ENCODE assay signal across 10 cellular contexts in the genomic region with DNA sequence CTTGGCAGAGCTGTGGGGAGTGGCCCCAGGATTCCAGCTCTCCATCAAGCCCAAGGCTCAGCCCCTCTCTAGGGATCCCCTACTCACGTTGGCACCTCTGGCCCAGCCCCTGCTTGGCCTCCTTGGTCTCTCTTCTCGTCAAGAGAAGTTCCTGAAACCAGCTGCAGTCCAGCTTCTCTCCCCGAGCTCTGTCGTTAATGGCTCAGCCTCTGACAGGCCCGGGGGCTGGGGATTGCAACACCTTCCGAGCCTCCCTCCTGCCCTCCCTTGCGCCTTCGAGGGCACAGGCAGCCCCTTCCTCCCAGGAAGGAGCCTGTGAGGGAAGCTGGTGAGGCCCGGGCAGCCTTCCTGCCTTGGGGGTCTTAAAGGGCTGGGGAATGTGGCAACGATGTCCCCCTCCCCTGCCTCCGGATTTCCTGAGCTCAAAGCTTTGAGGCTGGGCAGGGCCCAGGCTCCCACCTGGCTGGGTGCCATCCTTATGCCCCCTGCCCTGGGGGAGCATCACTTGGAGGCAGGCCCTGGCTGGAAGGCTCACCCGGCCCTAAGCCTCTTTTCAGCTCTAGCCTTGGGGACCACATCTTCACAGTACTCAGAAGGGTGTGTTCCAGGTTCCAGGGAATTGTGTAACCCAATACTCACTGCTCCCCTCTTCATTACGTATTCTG. TPM values are rescaled to one million over a fixed set of nuclear protein-coding genes. Genes with fewer than 3 reads are reported as not detected.
DNase-seq lines count a peak whose midpoint lies in the region; ATAC-seq and TF ChIP-seq lines count a peak whose summit lies in the region.
"Had no signal": no experiment of that assay in that cellular context is flagged by ENCODE, and none has a peak within 500 bp of the region (broad histone marks: within the 10 kb centered on the region; RNA-seq: fewer than 3 reads in every experiment).

A gene (minus strand): TSS at position 190 of the 665 bp plus-strand sequence. CDS start 3,417 bp downstream, outside the sequence.

- no peaks in the 10 kb centered on the region for H3K27me3 ChIP-seq in BLaER1 treated with 17β-estradiol and CSF1 and Interleukin-3, amounts not matched to agents 10 nM and 100 nM
- H3K27me3 ChIP-seq in endodermal cell (ENCODE audit: control insufficient read depth, insufficient read depth, low read length, poor library complexity, severe bottlenecking) (no peaks in the 10 kb centered on the region), brain microvascular endothelial cell (replicated peaks) (no peaks in the 10 kb centered on the region)

- H3K4me1 Mint-ChIP-seq in endodermal cell (peaks cover 14% of the 10 kb centered on the region), natural killer cell (peaks cover 7 to 10% of the 10 kb centered on the region in 2 donors)

- in situ Hi-C loops in brain microvascular endothelial cell (cut with HindIII; ENCODE audit: low pct_ligation_motif_present, low sequenced_read_pairs) = no loop called here

- H3K9me3 Mint-ChIP-seq in endodermal cell (peaks cover 5% of the 10 kb centered on the region), natural killer cell (no peaks in the 10 kb centered on the region)

- H3K36me3 Mint-ChIP-seq in endodermal cell (ENCODE audit: low read depth) (no peaks in the 10 kb centered on the region), natural killer cell (no peaks in the 10 kb centered on the region)

- DNase-seq in NB4 (ENCODE audit: low read depth) (peak; percentile 94), endodermal cell (peak; percentile 65), natural killer cell (no peak), NCI-H2196 treated with DMSO at 0.1 percent for 48 hours (lab: John Stamatoyannopoulos, UW; ENCODE audit: unreplicated experiment) (no peak), brain microvascular endothelial cell (no peak)
- DNase-seq: DMS153, Karpas-422 had no signal

- H3K27ac Mint-ChIP-seq in endodermal cell (peak within 1 kb of the TSS; percentile 10), natural killer cell (peak within 1 kb of the TSS in 1 of 2 donors; percentile 63)

- peak within 1 kb of the TSS; percentile 35 to 88 (median 80); a peak in 21 of 22 replicates for H3K27ac ChIP-seq in BLaER1 treated with 17β-estradiol and CSF1 and Interleukin-3, amounts not matched to agents 10 nM and 100 nM
- H3K27ac ChIP-seq in endodermal cell (ENCODE audit: low read depth, low read length) (no peak within 1 kb of the TSS), brain microvascular endothelial cell (no peak within 1 kb of the TSS)

- H3K27me3 Mint-ChIP-seq in endodermal cell (ENCODE audit: insufficient read depth) = peaks cover 16% of the 10 kb centered on the region
- H3K27me3 Mint-ChIP-seq in natural killer cell (ENCODE audit: low read depth in 2 of 2) = peaks cover 22 to 28% of the 10 kb centered on the region in 2 donors

- peak in 1 of 3 donors; percentile 21 for ATAC-seq in natural killer cell
- no peak for ATAC-seq in HG02885 (IDR thresholded peaks at IDR 0.05; ENCODE audit: poor library complexity, unreplicated experiment)
- no peak for ATAC-seq in HG03045 (IDR thresholded peaks at IDR 0.05; ENCODE audit: unreplicated experiment)

- H4K20me1 ChIP-seq in BLaER1 treated with 17β-estradiol and CSF1 and Interleukin-3, amounts not matched to agents 10 nM and 100 nM = no peaks in the 10 kb centered on the region

- intact Hi-C loops in natural killer cell (cut with micrococcal nuclease) = no loop called here

- H3K4me3 ChIP-seq in BLaER1 treated with 17β-estradiol and CSF1 and Interleukin-3, amounts not matched to agents 10 nM and 100 nM = peak within 1 kb of the TSS; percentile 12 to 69 (median 59); a peak in 17 of 20 replicates
- H3K4me3 ChIP-seq in NB4 (ENCODE audit: low read depth, low read length) = peak within 1 kb of the TSS; percentile 87
- H3K4me3 ChIP-seq in endodermal cell (ENCODE audit: low read length) = no peak within 1 kb of the TSS
- no peak within 1 kb of the TSS for H3K4me3 ChIP-seq in brain microvascular endothelial cell (ENCODE audit: low read depth, low read length)

- H3K9me3 ChIP-seq in BLaER1 treated with 17β-estradiol and CSF1 and Interleukin-3, amounts not matched to agents 10 nM and 100 nM (replicated peaks in 1 of 11) = no peaks in the 10 kb centered on the region
- H3K9me3 ChIP-seq in endodermal cell (ENCODE audit: control insufficient read depth, low read length) = no peaks in the 10 kb centered on the region

- TF ChIP-seq POLR2A in NB4 (IDR thresholded peaks at IDR 0.05; ENCODE audit: extremely low read depth, insufficient read length) = peak; percentile 34

- H3K4me1 ChIP-seq in BLaER1 treated with 17β-estradiol and CSF1 and Interleukin-3, amounts not matched to agents 10 nM and 100 nM = peaks cover 26 to 58% (median 47%) of the 10 kb centered on the region in 10 experiments
- peaks cover 11% of the 10 kb centered on the region for H3K4me1 ChIP-seq in endodermal cell (ENCODE audit: control insufficient read depth, insufficient read depth, low read length)

- peak within 1 kb of the TSS; percentile 75 to 99 (median 96) for H3K4me2 ChIP-seq in BLaER1 treated with 17β-estradiol and CSF1 and Interleukin-3, amounts not matched to agents 10 nM and 100 nM

- H3K36me3 ChIP-seq in BLaER1 treated with 17β-estradiol and CSF1 and Interleukin-3, amounts not matched to agents 10 nM and 100 nM = peaks cover 0 to 20% (median 0%) of the 10 kb centered on the region in 11 experiments; a peak in 7 of 22 replicates
- H3K36me3 ChIP-seq in endodermal cell (ENCODE audit: control insufficient read depth, insufficient read depth, low read length) = no peaks in the 10 kb centered on the region
- no peaks in the 10 kb centered on the region for H3K36me3 ChIP-seq in brain microvascular endothelial cell (replicated peaks)

- peak within 1 kb of the TSS; percentile 57 to 85 (median 73); a peak in 21 of 22 replicates for H3K9ac ChIP-seq in BLaER1 treated with 17β-estradiol and CSF1 and Interleukin-3, amounts not matched to agents 10 nM and 100 nM
- no peak within 1 kb of the TSS for H3K9ac ChIP-seq in endodermal cell (ENCODE audit: extremely low read depth, low read length, poor library complexity, severe bottlenecking)

- no peak for TF ChIP-seq CTCF in NB4 (IDR thresholded peaks at IDR 0.05; ENCODE audit: low read depth, low read length)
- TF ChIP-seq CTCF in endodermal cell (conservative IDR thresholded peaks at IDR 0.05) = no peak
- TF ChIP-seq CTCF in natural killer cell (IDR thresholded peaks at IDR 0.05) = no peak
- TF ChIP-seq CTCF in brain microvascular endothelial cell (IDR thresholded peaks at IDR 0.05; ENCODE audit: low read depth, low read length, missing control alignments) = no peak

- 72 to 76% methylated on average over 9 to 13 of the region's 13 CpGs for WGBS in endodermal cell (ENCODE audit: insufficient coverage in 1 of 2, insufficient read length in 1 of 2), 2 experiments

- H3K4me3 Mint-ChIP-seq in endodermal cell (peak within 1 kb of the TSS; percentile 18), natural killer cell (no peak within 1 kb of the TSS)

RNA-seq across cellular contexts. Expression of the gene that starts here (rescaled TPM):
- total RNA-seq in endodermal cell (1 to 10 TPM; 1.5 TPM), natural killer cell (10 to 100 TPM in 2 of 3 donors, 1 to 10 TPM in 1; 5.7 to 74.9 (median 11.7) TPM)
- polyA plus RNA-seq in endodermal cell (2013, experiment 1 of 2) = 0.50 TPM
- polyA plus RNA-seq in endodermal cell (2013, experiment 2 of 2) = 0.17 TPM

Comparison
In these comparisons a context has a peak if more than half of its experiments do, and no peak if none do; other contexts are left out.
1. H3K27ac ChIP-seq: peak in BLaER1 treated with 17β-estradiol and CSF1 and Interleukin-3, amounts not matched to agents 10 nM and 100 nM (11 of 11); none in endodermal cell (single experiment) and brain microvascular endothelial cell (single experiment).
2. H3K4me3 ChIP-seq: peak in BLaER1 treated with 17β-estradiol and CSF1 and Interleukin-3, amounts not matched to agents 10 nM and 100 nM (10 of 10) and NB4 (single experiment); none in endodermal cell (single experiment) and brain microvascular endothelial cell (single experiment).
3. DNase-seq: peak in NB4 (single experiment) and endodermal cell (single experiment); none in natural killer cell (single experiment), NCI-H2196 treated with DMSO at 0.1 percent for 48 hours (single experiment) and brain microvascular endothelial cell (single experiment).